ENCODE assay signal across 17 cellular contexts in the genomic region with DNA sequence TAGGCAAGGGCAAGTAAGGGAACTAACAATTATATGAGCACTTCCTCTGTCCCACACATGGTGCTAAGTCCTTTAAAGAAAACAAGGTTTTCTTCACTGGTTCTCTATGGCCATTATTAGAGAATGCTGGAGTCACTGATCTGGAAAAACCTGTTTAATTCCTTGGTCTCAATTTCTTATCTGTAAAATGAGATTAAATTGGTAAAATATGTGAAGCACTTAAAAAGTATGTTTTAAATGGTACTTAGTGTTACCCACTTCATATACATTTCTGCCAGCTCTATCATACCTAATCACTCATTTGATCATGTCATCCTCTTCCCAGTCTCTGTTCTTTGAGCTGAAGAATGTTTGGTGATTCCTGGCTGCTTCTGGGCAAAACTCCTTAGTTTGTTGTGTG.
"Had no signal": no experiment of that assay in that cellular context is flagged by ENCODE, and none has a peak within 500 bp of the region (broad histone marks: within the 10 kb centered on the region; RNA-seq: fewer than 3 reads in every experiment).

No MANE protein-coding gene starts in this region.

- H3K4me3 ChIP-seq: dorsolateral prefrontal cortex, lower lobe of right lung, right atrium auricular region, skin epidermis, suprapubic skin had no signal

- H3K36me3 Mint-ChIP-seq: immature natural killer cell, natural killer cell had no signal

- H3K9me3 Mint-ChIP-seq: immature natural killer cell, natural killer cell had no signal

- H3K27ac ChIP-seq: brain microvascular endothelial cell, dorsolateral prefrontal cortex, lower lobe of right lung, right atrium auricular region, skin epidermis, suprapubic skin had no signal

- H3K27me3 Mint-ChIP-seq: activated CD4-positive, alpha-beta T cell treated with anti-CD3 and anti-CD28 coated beads for 36 hours had no signal

- H3K36me3 ChIP-seq: brain microvascular endothelial cell, lower lobe of right lung, right atrium auricular region, suprapubic skin had no signal

- H3K27me3 ChIP-seq: brain microvascular endothelial cell, right atrium auricular region, suprapubic skin had no signal

- DNase-seq: activated CD4-positive, alpha-beta T cell treated with anti-CD3 and anti-CD28 coated beads for 36 hours; activated CD8-positive, alpha-beta memory T cell treated with anti-CD3 and anti-CD28 coated beads for 24 hours; activated naive CD4-positive, alpha-beta T cell treated with anti-CD3 and anti-CD28 coated beads, Interleukin-2, amount 50 U/mL, for 16 hours; amniotic stem cell; brain microvascular endothelial cell; dorsolateral prefrontal cortex; glutamatergic neuron; immature natural killer cell; lower lobe of right lung; natural killer cell; posterior cingulate gyrus; stimulated activated naive CD4-positive, alpha-beta T cell treated with Interleukin-2 at 50 U/mL for 16 hours; T-helper 9 cell had no signal

- ATAC-seq: esophagus mucosa, natural killer cell had no signal

- H3K4me3 Mint-ChIP-seq: immature natural killer cell, natural killer cell had no signal

- H3K9me3 ChIP-seq: lower lobe of right lung, right atrium auricular region, suprapubic skin had no signal
